In genomic region chr9:27337833-27338526, GRCh38 we compare ENCODE assay signal across 14 cellular contexts. TPM values are rescaled to one million over a fixed set of nuclear protein-coding genes. Genes with fewer than 3 reads are reported as not detected.
DNase-seq lines count a peak whose midpoint lies in the region; ATAC-seq and TF ChIP-seq lines count a peak whose summit lies in the region.
"Had no signal": no experiment of that assay in that cellular context is flagged by ENCODE, and none has a peak within 500 bp of the region (broad histone marks: within the 10 kb centered on the region; RNA-seq: fewer than 3 reads in every experiment).

No MANE protein-coding gene starts in this region.

- no peaks in the 10 kb centered on the region for H3K9me3 ChIP-seq in PC-9 (ENCODE audit: insufficient read depth, low read depth)

- no peaks in the 10 kb centered on the region for H3K9me2 ChIP-seq in PC-9 (ENCODE audit: insufficient read depth)

- no peaks in the 10 kb centered on the region for H3K79me2 ChIP-seq in PC-9 (ENCODE audit: low read depth)

- H3K9me3 Mint-ChIP-seq in stimulated activated naive CD8-positive, alpha-beta T cell treated with anti-CD3 and anti-CD28 coated beads, Interleukin-15, amount 100 ng/mL, for 72 hours: no peaks in the 10 kb centered on the region
- H3K9me3 Mint-ChIP-seq: activated B cell treated with CpG ODN at 0.5 μM for 24 hours; activated T-cell treated with anti-CD3 and anti-CD28 coated beads, Interleukin-2, amount 50 U/mL, for 24 hours; IgD-negative memory B cell had no signal

- H3K27ac ChIP-seq in layer of hippocampus (ENCODE audit: low read depth, low read length): peak overlapping the region; percentile 78
- no peak overlapping the region for H3K27ac ChIP-seq in PC-9

- no TSS peak for BruUV-seq in PC-9 (replicated peaks; lab: Mats Ljungman, UMichigan)

- H3K36me3 ChIP-seq in PC-9 (ENCODE audit: low read depth): no peaks in the 10 kb centered on the region

- H2AFZ ChIP-seq in PC-9: no peak overlapping the region

- no peak for TF ChIP-seq CTCF in PC-9 (conservative IDR thresholded peaks at IDR 0.05)

- intact Hi-C loops in sciatic nerve (cut with DNase I): loop anchor here (10.0 kb wide), 1 partner anchor 197 kb away; no protein-coding TSS in a partner anchor
- intact Hi-C loops in PC-9 (cut with micrococcal nuclease; ENCODE audit: unreplicated experiment): loop anchor here (10.0 kb wide), 2 partner anchors 87 to 337 kb away; no protein-coding TSS in a partner anchor

- H3K4me2 ChIP-seq in PC-9: no peak overlapping the region

- no peak for DNase-seq in stimulated activated naive CD8-positive, alpha-beta T cell treated with anti-CD3 and anti-CD28 coated beads, Interleukin-15, amount 100 ng/mL, for 72 hours
- no peak for DNase-seq in stimulated activated naive CD8-positive, alpha-beta T cell treated with anti-CD3 and anti-CD28 coated beads, Interleukin-15, Interleukin-2, amounts not matched to agents 100 U/mL and 50 U/mL, for 24 hours
- DNase-seq in sciatic nerve (ENCODE audit: low spot score): no peak
- DNase-seq in NCI-H2196 (lab: John Stamatoyannopoulos, UW; ENCODE audit: unreplicated experiment): no peak
- DNase-seq in PC-9: no peak
- no peak for DNase-seq in stimulated activated CD8-positive, alpha-beta memory T cell treated with anti-CD3 and anti-CD28 coated beads, Interleukin-4, amount 100 ng/mL, for 48 hours
- DNase-seq: ACHN; activated B cell treated with CpG ODN at 0.5 μM for 24 hours; activated T-cell treated with anti-CD3 and anti-CD28 coated beads, Interleukin-2, amount 50 U/mL, for 24 hours; NCI-H2029 treated with DMSO at 0.1 percent for 48 hours had no signal

- no peaks in the 10 kb centered on the region for H4K20me1 ChIP-seq in PC-9 (ENCODE audit: insufficient read depth)

- no peak for ATAC-seq in stimulated activated naive CD8-positive, alpha-beta T cell treated with anti-CD3 and anti-CD28 coated beads, Interleukin-15, amount 100 ng/mL, for 72 hours
- no peak for ATAC-seq in stimulated activated naive CD8-positive, alpha-beta T cell treated with anti-CD3 and anti-CD28 coated beads, Interleukin-15, Interleukin-2, amounts not matched to agents 100 U/mL and 50 U/mL, for 24 hours
- ATAC-seq in sciatic nerve (peak; percentile 2), HG03460 (IDR thresholded peaks at IDR 0.05; ENCODE audit: unreplicated experiment) (no peak)

- no peaks in the 10 kb centered on the region for H3F3A ChIP-seq in PC-9 (ENCODE audit: insufficient read depth, low read depth)

- 0 out of 2 replicates have a peak, but pooled peaks cover 3% of the 10 kb centered on the region for H3K4me1 ChIP-seq in PC-9 (replicated peaks; ENCODE audit: insufficient read depth)

- H3K27me3 Mint-ChIP-seq in stimulated activated naive CD8-positive, alpha-beta T cell treated with anti-CD3 and anti-CD28 coated beads, Interleukin-15, amount 100 ng/mL, for 72 hours: no peaks in the 10 kb centered on the region
- H3K27me3 Mint-ChIP-seq: activated B cell treated with CpG ODN at 0.5 μM for 24 hours; activated T-cell treated with anti-CD3 and anti-CD28 coated beads, Interleukin-2, amount 50 U/mL, for 24 hours; IgD-negative memory B cell had no signal

- H3K4me3 ChIP-seq in PC-9: no peak overlapping the region
- H3K4me3 ChIP-seq: lung had no signal

- peak overlapping the region; percentile 40 to 75 for H3K27ac Mint-ChIP-seq in stimulated activated naive CD8-positive, alpha-beta T cell treated with anti-CD3 and anti-CD28 coated beads, Interleukin-15, amount 100 ng/mL, for 72 hours
- H3K27ac Mint-ChIP-seq: activated B cell treated with CpG ODN at 0.5 μM for 24 hours; activated T-cell treated with anti-CD3 and anti-CD28 coated beads, Interleukin-2, amount 50 U/mL, for 24 hours; IgD-negative memory B cell had no signal

- peaks cover 14% of the 10 kb centered on the region for H3K4me1 Mint-ChIP-seq in stimulated activated naive CD8-positive, alpha-beta T cell treated with anti-CD3 and anti-CD28 coated beads, Interleukin-15, amount 100 ng/mL, for 72 hours

- CTCF ChIA-PET in PC-9 (lab: Charles Lee): no interaction called here

- no peak overlapping the region for H3K4me3 Mint-ChIP-seq in stimulated activated naive CD8-positive, alpha-beta T cell treated with anti-CD3 and anti-CD28 coated beads, Interleukin-15, amount 100 ng/mL, for 72 hours
- H3K4me3 Mint-ChIP-seq: activated B cell treated with CpG ODN at 0.5 μM for 24 hours; activated T-cell treated with anti-CD3 and anti-CD28 coated beads, Interleukin-2, amount 50 U/mL, for 24 hours; IgD-negative memory B cell had no signal

- POLR2A ChIA-PET in PC-9 (lab: Charles Lee; ENCODE audit: unreplicated experiment): no interaction called here

- H3K27me3 ChIP-seq in layer of hippocampus (ENCODE audit: control insufficient read depth, insufficient read depth, low read length): no peaks in the 10 kb centered on the region
- H3K27me3 ChIP-seq in PC-9 (ENCODE audit: insufficient read depth, low read depth): no peaks in the 10 kb centered on the region

RNA-seq across cellular contexts. Expression of gene EQTN, which starts 41.0 kb away (rescaled TPM):
- total RNA-seq in sciatic nerve: 0.49 TPM
- not detected in 2 replicates for total RNA-seq in PC-9 (2021)
- total RNA-seq: activated B cell treated with CpG ODN at 0.5 μM for 24 hours had no signal
